Comparison of ENCODE assay signal across 1 cellular context in the genomic region with DNA sequence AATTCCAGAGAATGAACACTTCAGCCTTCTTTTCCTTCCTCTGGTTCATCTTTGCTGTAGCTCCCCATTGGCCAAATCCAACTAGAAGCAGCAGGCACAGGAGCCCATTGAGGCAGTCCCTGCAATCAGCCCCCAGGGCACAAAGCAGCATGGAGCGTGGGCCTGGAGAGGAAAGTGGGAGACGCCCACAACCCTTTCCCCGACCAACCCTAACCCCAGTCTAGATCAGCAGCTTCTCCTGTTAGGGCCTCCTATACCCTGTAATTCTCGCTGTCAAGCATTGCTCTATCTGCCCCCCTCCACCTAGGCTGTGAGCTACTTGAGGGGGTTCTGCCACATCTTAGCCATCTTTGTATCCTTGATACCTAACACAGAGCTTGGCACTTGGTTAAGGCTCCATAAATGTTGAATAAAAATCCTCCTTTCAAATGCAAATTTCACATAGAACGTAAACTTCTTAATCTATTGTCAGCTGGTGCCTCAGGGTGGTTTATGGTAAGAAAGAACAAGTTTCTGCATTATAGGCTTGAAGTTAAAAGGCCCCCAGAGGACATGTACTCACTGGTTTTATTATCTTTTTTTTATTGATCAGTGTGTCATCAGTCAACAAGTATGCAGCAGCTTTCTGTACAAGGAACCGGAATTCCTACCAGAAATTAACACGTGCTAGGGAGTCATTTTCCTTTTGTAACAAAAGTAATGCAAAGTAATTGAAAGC.
TF ChIP-seq lines count a peak whose summit lies in the region.

No MANE protein-coding gene starts in this region.

TF ChIP-seq in IMR-90, 13 proteins besides CTCF, POLR2A, EP300 and RAD21 (continued from another document):
- TF ChIP-seq, protein P1, sequence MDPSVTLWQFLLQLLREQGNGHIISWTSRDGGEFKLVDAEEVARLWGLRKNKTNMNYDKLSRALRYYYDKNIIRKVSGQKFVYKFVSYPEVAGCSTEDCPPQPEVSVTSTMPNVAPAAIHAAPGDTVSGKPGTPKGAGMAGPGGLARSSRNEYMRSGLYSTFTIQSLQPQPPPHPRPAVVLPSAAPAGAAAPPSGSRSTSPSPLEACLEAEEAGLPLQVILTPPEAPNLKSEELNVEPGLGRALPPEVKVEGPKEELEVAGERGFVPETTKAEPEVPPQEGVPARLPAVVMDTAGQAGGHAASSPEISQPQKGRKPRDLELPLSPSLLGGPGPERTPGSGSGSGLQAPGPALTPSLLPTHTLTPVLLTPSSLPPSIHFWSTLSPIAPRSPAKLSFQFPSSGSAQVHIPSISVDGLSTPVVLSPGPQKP (IDR thresholded peaks at IDR 0.05; ENCODE audit: borderline replicate concordance, low read depth, low read length), result no peak
- TF ChIP-seq MAZ (IDR thresholded peaks at IDR 0.05; ENCODE audit: borderline replicate concordance, low read depth, low read length), result no peak
TF ChIP-seq in IMR-90: peak in this region for 0.
